ENCODE assay signal across 9 cellular contexts in the genomic region with DNA sequence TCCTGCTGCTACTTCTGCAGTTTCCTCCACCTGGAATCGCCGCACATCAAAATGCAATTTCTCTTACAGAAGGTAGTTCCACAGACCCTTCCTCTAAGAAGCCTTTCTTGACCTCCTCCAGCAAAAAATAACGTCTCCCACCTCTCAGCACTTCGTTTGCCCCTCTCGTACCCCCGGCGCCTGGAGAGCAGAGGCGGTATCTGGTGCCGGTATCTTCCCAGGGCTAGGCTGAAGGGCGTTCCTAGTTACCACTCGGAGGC. TPM values are rescaled to one million over a fixed set of nuclear protein-coding genes. Genes with fewer than 3 reads are reported as not detected.
DNase-seq lines count a peak whose midpoint lies in the region; ATAC-seq and TF ChIP-seq lines count a peak whose summit lies in the region.
"Had no signal": no experiment of that assay in that cellular context is flagged by ENCODE, and none has a peak within 500 bp of the region (broad histone marks: within the 10 kb centered on the region; RNA-seq: fewer than 3 reads in every experiment).

No MANE protein-coding gene starts in this region.

- H3F3A ChIP-seq in neural cell (ENCODE audit: insufficient read depth, low read length, poor library complexity, severe bottlenecking), result no peaks in the 10 kb centered on the region

- no peaks in the 10 kb centered on the region for H3K79me2 ChIP-seq in neural cell (replicated peaks; ENCODE audit: insufficient read depth, low read length)

- H3K9me2 ChIP-seq in neural cell (ENCODE audit: insufficient read depth, low read length), result no peaks in the 10 kb centered on the region

- no peaks in the 10 kb centered on the region for H3K36me3 ChIP-seq in neural cell (ENCODE audit: insufficient read depth, low read length)

- H3K4me3 Mint-ChIP-seq in activated CD8-positive, alpha-beta memory T cell treated with anti-CD3 and anti-CD28 coated beads, Interleukin-2, amount 10 ng/mL, durations not matched to agents 7 days and 5 days, result no peak overlapping the region

- H3K9me3 ChIP-seq in neural cell (ENCODE audit: low read length), result no peaks in the 10 kb centered on the region

- H2AFZ ChIP-seq in neural cell (ENCODE audit: low read depth, low read length), result peak overlapping the region; percentile 62

- DNase-seq in coronary artery (ENCODE audit: low spot score) (no peak), SK-N-DZ (ENCODE audit: low spot score) (no peak), NCI-H2171 (lab: John Stamatoyannopoulos, UW) (no peak)
- DNase-seq in activated CD8-positive, alpha-beta memory T cell treated with anti-CD3 and anti-CD28 coated beads, Interleukin-2, amount 10 ng/mL, durations not matched to agents 7 days and 5 days, result no peak

- TF ChIP-seq RAD21 in neural cell (conservative IDR thresholded peaks at IDR 0.05), result no peak

- peaks cover 21% of the 10 kb centered on the region for H3K36me3 Mint-ChIP-seq in activated CD8-positive, alpha-beta memory T cell treated with anti-CD3 and anti-CD28 coated beads, Interleukin-2, amount 10 ng/mL, durations not matched to agents 7 days and 5 days

- no peaks in the 10 kb centered on the region for H3K27me3 ChIP-seq in neural cell (ENCODE audit: insufficient read depth, low read depth, low read length)

- H3K9me3 Mint-ChIP-seq in activated CD8-positive, alpha-beta memory T cell treated with anti-CD3 and anti-CD28 coated beads, Interleukin-2, amount 10 ng/mL, durations not matched to agents 7 days and 5 days (ENCODE audit: low read depth), result no peaks in the 10 kb centered on the region

- peaks cover 33% of the 10 kb centered on the region for H3K4me1 Mint-ChIP-seq in activated CD8-positive, alpha-beta memory T cell treated with anti-CD3 and anti-CD28 coated beads, Interleukin-2, amount 10 ng/mL, durations not matched to agents 7 days and 5 days

- no peak overlapping the region for H3K27ac Mint-ChIP-seq in activated CD8-positive, alpha-beta memory T cell treated with anti-CD3 and anti-CD28 coated beads, Interleukin-2, amount 10 ng/mL, durations not matched to agents 7 days and 5 days

- CTCF ChIA-PET in activated CD8-positive, alpha-beta memory T cell treated with anti-CD3 and anti-CD28 coated beads, Interleukin-2, amount 10 ng/mL, durations not matched to agents 7 days and 5 days (lab: Charles Lee), result interaction anchor here (0.6 to 3.0 kb wide), 66 partner anchors 8 to 374 kb away, joined by 3 to 33 read pairs (median 4); a partner anchor contains a TSS

- peak overlapping the region; percentile 77 for H3K4me3 ChIP-seq in coronary artery
- peak overlapping the region; percentile 74 for H3K4me3 ChIP-seq in neural cell (ENCODE audit: low read length)

- no peaks in the 10 kb centered on the region for H3K27me3 Mint-ChIP-seq in activated CD8-positive, alpha-beta memory T cell treated with anti-CD3 and anti-CD28 coated beads, Interleukin-2, amount 10 ng/mL, durations not matched to agents 7 days and 5 days

- no peak for TF ChIP-seq EP300 in neural cell (conservative IDR thresholded peaks at IDR 0.05; ENCODE audit: poor library complexity, severe bottlenecking)

- H3K27ac ChIP-seq in C4-2B (peak overlapping the region; percentile 85), coronary artery (peak overlapping the region; percentile 35 to 77), neural cell (ENCODE audit: low read length) (no peak overlapping the region)

- H4K20me1 ChIP-seq in neural cell (ENCODE audit: insufficient read depth), result no peaks in the 10 kb centered on the region

- H3K9ac ChIP-seq in neural cell (ENCODE audit: low read length), result peak overlapping the region; percentile 59

- H3K4me2 ChIP-seq in neural cell (ENCODE audit: low read length), result peak overlapping the region; percentile 71

- ATAC-seq in HG03354 (IDR thresholded peaks at IDR 0.05; ENCODE audit: poor library complexity, severe bottlenecking, unreplicated experiment) (peak; percentile 11), HG03342 (IDR thresholded peaks at IDR 0.05; ENCODE audit: unreplicated experiment) (no peak)
- ATAC-seq in activated CD8-positive, alpha-beta memory T cell treated with anti-CD3 and anti-CD28 coated beads, Interleukin-2, amount 10 ng/mL, durations not matched to agents 7 days and 5 days, result no peak

- TF ChIP-seq CTCF in C4-2B (conservative IDR thresholded peaks at IDR 0.05) (no peak), coronary artery (IDR thresholded peaks at IDR 0.05) (no peak), neural cell (IDR thresholded peaks at IDR 0.05; ENCODE audit: poor library complexity, severe bottlenecking) (no peak)

TF ChIP-seq in neural cell, 6 proteins besides CTCF, POLR2A, EP300 and RAD21:
- no peak for TF ChIP-seq TAF1 (IDR thresholded peaks at IDR 0.05; ENCODE audit: low read depth)
- TF ChIP-seq EZH2 (IDR thresholded peaks at IDR 0.05; ENCODE audit: borderline replicate concordance, insufficient read depth, low read length, poor library complexity, severe bottlenecking), result no peak
- TF ChIP-seq SMC3 (conservative IDR thresholded peaks at IDR 0.05; ENCODE audit: poor library complexity), result no peak
- no peak for TF ChIP-seq MXI1 (conservative IDR thresholded peaks at IDR 0.05; ENCODE audit: poor library complexity, severe bottlenecking)
- TF ChIP-seq POLR2AphosphoS5 (IDR thresholded peaks at IDR 0.05), result no peak
- TF ChIP-seq, protein P1, sequence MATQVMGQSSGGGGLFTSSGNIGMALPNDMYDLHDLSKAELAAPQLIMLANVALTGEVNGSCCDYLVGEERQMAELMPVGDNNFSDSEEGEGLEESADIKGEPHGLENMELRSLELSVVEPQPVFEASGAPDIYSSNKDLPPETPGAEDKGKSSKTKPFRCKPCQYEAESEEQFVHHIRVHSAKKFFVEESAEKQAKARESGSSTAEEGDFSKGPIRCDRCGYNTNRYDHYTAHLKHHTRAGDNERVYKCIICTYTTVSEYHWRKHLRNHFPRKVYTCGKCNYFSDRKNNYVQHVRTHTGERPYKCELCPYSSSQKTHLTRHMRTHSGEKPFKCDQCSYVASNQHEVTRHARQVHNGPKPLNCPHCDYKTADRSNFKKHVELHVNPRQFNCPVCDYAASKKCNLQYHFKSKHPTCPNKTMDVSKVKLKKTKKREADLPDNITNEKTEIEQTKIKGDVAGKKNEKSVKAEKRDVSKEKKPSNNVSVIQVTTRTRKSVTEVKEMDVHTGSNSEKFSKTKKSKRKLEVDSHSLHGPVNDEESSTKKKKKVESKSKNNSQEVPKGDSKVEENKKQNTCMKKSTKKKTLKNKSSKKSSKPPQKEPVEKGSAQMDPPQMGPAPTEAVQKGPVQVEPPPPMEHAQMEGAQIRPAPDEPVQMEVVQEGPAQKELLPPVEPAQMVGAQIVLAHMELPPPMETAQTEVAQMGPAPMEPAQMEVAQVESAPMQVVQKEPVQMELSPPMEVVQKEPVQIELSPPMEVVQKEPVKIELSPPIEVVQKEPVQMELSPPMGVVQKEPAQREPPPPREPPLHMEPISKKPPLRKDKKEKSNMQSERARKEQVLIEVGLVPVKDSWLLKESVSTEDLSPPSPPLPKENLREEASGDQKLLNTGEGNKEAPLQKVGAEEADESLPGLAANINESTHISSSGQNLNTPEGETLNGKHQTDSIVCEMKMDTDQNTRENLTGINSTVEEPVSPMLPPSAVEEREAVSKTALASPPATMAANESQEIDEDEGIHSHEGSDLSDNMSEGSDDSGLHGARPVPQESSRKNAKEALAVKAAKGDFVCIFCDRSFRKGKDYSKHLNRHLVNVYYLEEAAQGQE (IDR thresholded peaks at IDR 0.05; ENCODE audit: borderline replicate concordance), result no peak
TF ChIP-seq in neural cell: peak in this region for 0.

RNA-seq across cellular contexts. Expression of a gene that starts 0.5 kb away (rescaled TPM):
- 47.3 and 60.4 TPM in 2 replicates for polyA plus RNA-seq in neural cell
- polyA minus RNA-seq in neural cell, result 17.0 and 20.4 TPM in 2 replicates
- total RNA-seq in activated CD8-positive, alpha-beta memory T cell treated with anti-CD3 and anti-CD28 coated beads, Interleukin-2, amount 10 ng/mL, durations not matched to agents 7 days and 5 days, result 100 to 1,000 TPM in 1 of 2 experiments, 10 to 100 TPM in 1; 72.0 to 108 TPM
- 128 and 179 TPM in 2 replicates for polyA plus RNA-seq in SK-N-DZ (2014; cell fraction: cytosol; rRNA removed)
- polyA plus RNA-seq in SK-N-DZ (2014; cell fraction: nucleus; rRNA removed), result 78.1 and 78.2 TPM in 2 replicates

RNA-seq across cellular contexts. Expression of a gene that starts 16.3 kb away (rescaled TPM):
- 9.8 and 11.1 TPM in 2 replicates for polyA plus RNA-seq in neural cell
- 27.3 and 28.9 TPM in 2 replicates for polyA minus RNA-seq in neural cell
- 10 to 100 TPM; 63.3 to 92.9 TPM for total RNA-seq in activated CD8-positive, alpha-beta memory T cell treated with anti-CD3 and anti-CD28 coated beads, Interleukin-2, amount 10 ng/mL, durations not matched to agents 7 days and 5 days
- polyA plus RNA-seq in SK-N-DZ (2014; cell fraction: cytosol; rRNA removed), result 4.0 and 5.0 TPM in 2 replicates
- polyA plus RNA-seq in SK-N-DZ (2014; cell fraction: nucleus; rRNA removed), result 1.1 and 8.8 TPM in 2 replicates

RNA-seq across cellular contexts. Expression of a gene that starts 21.9 kb away (rescaled TPM):
- polyA plus RNA-seq in neural cell, result 10.2 and 11.7 TPM in 2 replicates
- polyA minus RNA-seq in neural cell, result 7.1 and 7.6 TPM in 2 replicates
- total RNA-seq in activated CD8-positive, alpha-beta memory T cell treated with anti-CD3 and anti-CD28 coated beads, Interleukin-2, amount 10 ng/mL, durations not matched to agents 7 days and 5 days, result 1 to 10 TPM; 4.9 to 5.4 TPM
- 27.7 and 40.1 TPM in 2 replicates for polyA plus RNA-seq in SK-N-DZ (2014; cell fraction: cytosol; rRNA removed)
- 21.8 and 34.0 TPM in 2 replicates for polyA plus RNA-seq in SK-N-DZ (2014; cell fraction: nucleus; rRNA removed)

RNA-seq across cellular contexts. Expression of a gene that starts 34.1 kb away (rescaled TPM):
- 42.3 and 48.9 TPM in 2 replicates for polyA plus RNA-seq in neural cell
- polyA minus RNA-seq in neural cell, result 74.0 and 82.3 TPM in 2 replicates
- 10 to 100 TPM; 13.7 to 15.6 TPM for total RNA-seq in activated CD8-positive, alpha-beta memory T cell treated with anti-CD3 and anti-CD28 coated beads, Interleukin-2, amount 10 ng/mL, durations not matched to agents 7 days and 5 days
- polyA plus RNA-seq in SK-N-DZ (2014; cell fraction: cytosol; rRNA removed), result 35.7 and 36.2 TPM in 2 replicates
- polyA plus RNA-seq in SK-N-DZ (2014; cell fraction: nucleus; rRNA removed), result 28.7 and 38.1 TPM in 2 replicates

RNA-seq across cellular contexts. Expression of a gene that starts 43.2 kb away (rescaled TPM):
- polyA plus RNA-seq in neural cell, result not detected in 2 replicates
- not detected in 2 replicates for polyA minus RNA-seq in neural cell
- 100 to 1,000 TPM; 566 to 685 TPM for total RNA-seq in activated CD8-positive, alpha-beta memory T cell treated with anti-CD3 and anti-CD28 coated beads, Interleukin-2, amount 10 ng/mL, durations not matched to agents 7 days and 5 days
- not detected in 2 replicates for polyA plus RNA-seq in SK-N-DZ (2014; cell fraction: cytosol; rRNA removed)
- 0.14 TPM in 1 of 2 replicates, not detected in the other for polyA plus RNA-seq in SK-N-DZ (2014; cell fraction: nucleus; rRNA removed)
- total RNA-seq: SK-MEL-5 had no signal
